In the genomic region with DNA sequence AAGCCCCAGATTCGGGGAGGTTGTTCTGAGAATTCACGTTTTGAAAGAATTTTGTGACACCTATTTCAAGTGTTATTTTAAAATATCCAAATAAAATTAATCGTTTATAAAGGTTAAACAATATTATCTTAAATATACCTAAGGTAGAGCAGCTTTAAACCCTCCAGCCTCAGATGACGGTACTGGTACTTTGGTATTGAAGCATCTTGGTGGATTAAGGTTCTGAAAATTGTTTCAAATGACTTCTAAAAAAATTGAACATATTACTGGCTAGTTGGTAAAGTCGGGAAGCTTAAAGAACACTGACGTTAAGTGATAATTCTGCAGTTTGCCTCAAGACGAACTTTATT, we compare ENCODE assay signal across 1 cellular context.
A peak's percentile ranks its signal among the peaks of the same experiment; 100 is the strongest.
TF ChIP-seq lines count a peak whose summit lies in the region.

No MANE protein-coding gene starts in this region.

TF ChIP-seq in HepG2, 621 proteins besides CTCF, POLR2A, EP300 and RAD21:
- 0 out of 2 replicates have a peak, but pooled peaks have one; percentile 0 for TF ChIP-seq RARG (CRISPR knock-in tag; IDR thresholded peaks at IDR 0.05; ENCODE audit: low read depth)
- TF ChIP-seq ARHGAP35 (CRISPR knock-in tag; IDR thresholded peaks at IDR 0.05; ENCODE audit: borderline replicate concordance): no peak
- 0 out of 2 replicates have a peak, but pooled peaks have one; percentile 4 for TF ChIP-seq ZNF878 (CRISPR knock-in tag; IDR thresholded peaks at IDR 0.05)
